Comparison of ENCODE assay signal across 1 cellular context in the genomic region with DNA sequence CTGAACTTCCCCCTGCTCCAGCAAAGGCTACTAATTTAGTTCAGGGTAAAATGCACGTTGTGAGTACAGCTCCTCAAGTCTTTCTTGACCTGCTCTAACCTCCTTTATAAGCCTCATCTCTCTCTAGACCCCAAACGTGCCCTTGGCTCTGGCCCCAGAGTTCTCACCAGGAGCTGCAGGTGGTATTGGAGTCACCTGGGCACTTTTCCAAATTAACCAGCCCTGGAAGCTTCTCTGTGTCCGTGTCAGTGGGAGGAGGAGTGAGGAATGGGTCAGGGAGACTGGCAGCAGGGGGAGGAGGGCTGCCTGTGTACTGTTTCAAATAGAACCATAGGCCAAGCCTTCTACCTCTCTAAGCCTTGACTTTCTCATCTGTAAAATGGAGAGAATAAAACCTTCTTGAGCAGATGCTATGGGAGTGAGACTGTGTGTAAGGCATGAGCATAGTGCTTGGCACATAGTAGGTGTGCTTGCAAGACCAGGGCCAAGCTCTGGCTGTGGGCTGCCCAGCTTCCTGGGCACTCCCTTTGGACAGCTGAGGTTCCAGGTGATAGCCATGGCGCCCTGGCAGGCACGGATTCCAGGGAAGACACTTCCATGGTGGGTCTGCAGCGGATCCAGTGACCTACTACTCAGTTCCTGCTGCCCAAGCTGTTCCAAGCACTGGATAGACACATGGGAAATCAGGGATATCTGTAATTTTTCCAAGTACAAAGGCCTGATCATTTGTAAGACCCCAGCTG.
TF ChIP-seq lines count a peak whose summit lies in the region.

No MANE protein-coding gene starts in this region.

TF ChIP-seq in Ishikawa, 13 proteins besides CTCF, POLR2A, EP300 and RAD21:
- TF ChIP-seq TAF1 (IDR thresholded peaks at IDR 0.05; ENCODE audit: low read depth) (no peak), NFIC (IDR thresholded peaks at IDR 0.05) (peak; percentile 85), TCF12 (IDR thresholded peaks at IDR 0.05; ENCODE audit: low read depth) (0 out of 2 replicates have a peak, but pooled peaks have one; percentile 16)
